Comparison of ENCODE assay signal across 22 cellular contexts in genomic region chr21:31837613-31838390, GRCh38.
DNase-seq lines count a peak whose midpoint lies in the region; ATAC-seq and TF ChIP-seq lines count a peak whose summit lies in the region.
"Had no signal": no experiment of that assay in that cellular context is flagged by ENCODE, and none has a peak within 500 bp of the region (broad histone marks: within the 10 kb centered on the region; RNA-seq: fewer than 3 reads in every experiment).

No MANE protein-coding gene starts in this region.

- ATAC-seq in HG03103 (IDR thresholded peaks at IDR 0.05; ENCODE audit: low read depth, unreplicated experiment) (peak; percentile 49), HG03039 (IDR thresholded peaks at IDR 0.05; ENCODE audit: unreplicated experiment) (no peak), GM21423 (IDR thresholded peaks at IDR 0.05; ENCODE audit: unreplicated experiment) (no peak)
- ATAC-seq: psoas muscle had no signal

- peaks cover 13% of the 10 kb centered on the region for H3K4me1 Mint-ChIP-seq in dendritic cell treated with granulocyte-macrophage colony-stimulating factor and Interleukin-4, amounts not matched to agents 40 ng/mL and 50 ng/mL, for 4 days (ENCODE audit: low read depth)
- H3K4me1 Mint-ChIP-seq: activated naive CD8-positive, alpha-beta T cell treated with anti-CD3 and anti-CD28 coated beads for 36 hours had no signal

- H3K27me3 Mint-ChIP-seq in dendritic cell treated with granulocyte-macrophage colony-stimulating factor and Interleukin-4, amounts not matched to agents 40 ng/mL and 50 ng/mL, for 4 days: peaks cover 8% of the 10 kb centered on the region

- H3K4me3 ChIP-seq in NB4 (ENCODE audit: low read depth, low read length): no peak overlapping the region
- H3K4me3 ChIP-seq: psoas muscle, SJCRH30 had no signal

- H3K27ac Mint-ChIP-seq in dendritic cell treated with granulocyte-macrophage colony-stimulating factor and Interleukin-4, amounts not matched to agents 40 ng/mL and 50 ng/mL, for 4 days: peak overlapping the region; percentile 37
- H3K27ac Mint-ChIP-seq: activated naive CD8-positive, alpha-beta T cell treated with anti-CD3 and anti-CD28 coated beads for 36 hours; activated T-helper 1 cell treated with anti-CD3 and anti-CD28 coated beads, Interleukin-12 subunit alpha, Interleukin-12 subunit beta, Interleukin-2, Interleukin-4 antibody, amounts not matched to agents 30 ng/mL and 10 ng/mL and 1 ng/mL, durations not matched to agents 14 hours and 24 hours and 36 hours had no signal

- H3K4me3 Mint-ChIP-seq in dendritic cell treated with granulocyte-macrophage colony-stimulating factor and Interleukin-4, amounts not matched to agents 40 ng/mL and 50 ng/mL, for 4 days: no peak overlapping the region
- H3K4me3 Mint-ChIP-seq: activated naive CD8-positive, alpha-beta T cell treated with anti-CD3 and anti-CD28 coated beads for 36 hours; activated T-helper 1 cell treated with anti-CD3 and anti-CD28 coated beads, Interleukin-12 subunit alpha, Interleukin-12 subunit beta, Interleukin-2, Interleukin-4 antibody, amounts not matched to agents 30 ng/mL and 10 ng/mL and 1 ng/mL, durations not matched to agents 14 hours and 24 hours and 36 hours; neural crest cell had no signal

- no peak for TF ChIP-seq CTCF in NB4 (IDR thresholded peaks at IDR 0.05; ENCODE audit: low read depth, low read length)

- DNase-seq in NB4 (ENCODE audit: low read depth): peak; percentile 73
- DNase-seq in NCI-H446 treated with DMSO at 0.1 percent for 48 hours (lab: John Stamatoyannopoulos, UW): no peak
- DNase-seq in NCI-H2081 treated with DMSO at 0.1 percent for 48 hours (lab: John Stamatoyannopoulos, UW): no peak
- DNase-seq: activated CD4-positive, CD25-positive, alpha-beta regulatory T cell; activated naive CD8-positive, alpha-beta T cell treated with anti-CD3 and anti-CD28 coated beads for 36 hours; AML-193; dermis blood vessel endothelial cell; foreskin fibroblast; GDM1; GOT3; kidney glomerular epithelial cell; NCI-H187; NCI-H345; psoas muscle; SJCRH30 had no signal

- no peak for TF ChIP-seq POLR2A in NB4 (IDR thresholded peaks at IDR 0.05; ENCODE audit: extremely low read depth, insufficient read length)

- no peaks in the 10 kb centered on the region for H3K36me3 Mint-ChIP-seq in dendritic cell treated with granulocyte-macrophage colony-stimulating factor and Interleukin-4, amounts not matched to agents 40 ng/mL and 50 ng/mL, for 4 days (ENCODE audit: low read depth)
- H3K36me3 Mint-ChIP-seq: activated naive CD8-positive, alpha-beta T cell treated with anti-CD3 and anti-CD28 coated beads for 36 hours; brain had no signal

- no peaks in the 10 kb centered on the region for H3K9me3 Mint-ChIP-seq in dendritic cell treated with granulocyte-macrophage colony-stimulating factor and Interleukin-4, amounts not matched to agents 40 ng/mL and 50 ng/mL, for 4 days
- H3K9me3 Mint-ChIP-seq: activated naive CD8-positive, alpha-beta T cell treated with anti-CD3 and anti-CD28 coated beads for 36 hours; activated T-helper 1 cell treated with anti-CD3 and anti-CD28 coated beads, Interleukin-12 subunit alpha, Interleukin-12 subunit beta, Interleukin-2, Interleukin-4 antibody, amounts not matched to agents 30 ng/mL and 10 ng/mL and 1 ng/mL, durations not matched to agents 14 hours and 24 hours and 36 hours; neural crest cell had no signal

- intact Hi-C loops in dendritic cell treated with granulocyte-macrophage colony-stimulating factor and Interleukin-4, amounts not matched to agents 40 ng/mL and 50 ng/mL, for 4 days (cut with micrococcal nuclease): no loop called here
